ENCODE assay signal across 9 cellular contexts in the genomic region with DNA sequence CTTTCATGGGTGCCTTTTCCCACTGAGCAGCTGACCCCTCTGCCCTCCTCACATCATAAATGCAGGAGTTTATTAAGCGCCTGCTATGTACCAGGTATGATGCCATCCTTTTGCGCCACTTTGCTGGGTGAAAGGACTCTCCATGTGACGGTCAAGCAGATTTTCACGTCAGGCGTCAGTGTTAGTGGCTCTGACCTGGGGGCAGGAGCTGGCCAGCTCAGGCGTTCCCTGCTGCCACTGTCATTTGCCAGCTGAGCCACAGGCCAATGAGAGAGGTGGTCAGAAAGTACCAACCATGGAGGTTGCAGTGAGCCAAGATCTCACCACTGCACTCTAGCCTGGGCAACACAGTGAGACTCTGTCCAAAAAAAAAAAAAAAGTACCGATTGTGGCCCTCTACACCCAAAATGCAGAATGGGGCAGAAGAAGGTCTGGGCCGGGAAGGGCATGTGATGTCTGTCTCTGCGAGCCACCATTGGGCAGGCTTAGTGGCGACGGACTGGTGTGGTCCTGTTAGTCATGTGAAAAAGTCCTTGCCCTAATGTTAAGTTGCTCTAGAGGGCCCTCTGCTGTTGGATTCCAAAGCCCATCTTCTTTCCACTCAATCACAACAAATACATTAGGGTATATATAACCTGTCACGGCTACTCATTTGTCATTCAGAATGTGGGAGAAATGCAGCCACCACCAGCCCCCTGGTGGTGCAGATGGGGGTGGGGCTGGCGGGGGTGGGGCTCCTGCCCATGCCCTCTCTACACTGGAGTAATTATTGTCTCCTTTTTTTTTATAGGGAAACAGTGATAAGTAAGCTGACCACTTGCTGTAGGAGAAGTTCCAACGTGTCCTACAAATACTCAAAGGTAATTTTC. TPM values are rescaled to one million over a fixed set of nuclear protein-coding genes. Genes with fewer than 3 reads are reported as not detected.
DNase-seq lines count a peak whose midpoint lies in the region; ATAC-seq and TF ChIP-seq lines count a peak whose summit lies in the region.
"Had no signal": no experiment of that assay in that cellular context is flagged by ENCODE, and none has a peak within 500 bp of the region (broad histone marks: within the 10 kb centered on the region; RNA-seq: fewer than 3 reads in every experiment).

No MANE protein-coding gene starts in this region.

- ATAC-seq in GM21360 (IDR thresholded peaks at IDR 0.05; ENCODE audit: unreplicated experiment) (no peak), omental fat pad (ENCODE audit: low FRiP score) (no peak), HG03139 (IDR thresholded peaks at IDR 0.05; ENCODE audit: unreplicated experiment) (no peak)

- no peak overlapping the region for H3K27ac Mint-ChIP-seq in neural crest cell (ENCODE audit: unreplicated experiment)

- H3K4me1 Mint-ChIP-seq in neural crest cell: no peaks in the 10 kb centered on the region

- no peaks in the 10 kb centered on the region for H3K9me3 Mint-ChIP-seq in neural crest cell

- TF ChIP-seq CTCF in AG04449 (IDR thresholded peaks at IDR 0.05; ENCODE audit: insufficient read depth, low read length, missing control alignments) (peak; percentile 36), GM10266 (IDR thresholded peaks at IDR 0.05; ENCODE audit: control insufficient read depth, insufficient read depth, low read depth, missing control alignments) (peak; percentile 28), cardiac fibroblast (IDR thresholded peaks at IDR 0.05; ENCODE audit: low read depth, low read length) (peak; percentile 56), neural crest cell (conservative IDR thresholded peaks at IDR 0.05) (peak; percentile 49), omental fat pad (IDR thresholded peaks at IDR 0.05) (no peak)

- POLR2A ChIA-PET in AG04449 (lab: Yijun Ruan, JAX): no interaction called here

- H3K27me3 Mint-ChIP-seq in neural crest cell (ENCODE audit: low read depth): no peaks in the 10 kb centered on the region

- H3K36me3 Mint-ChIP-seq in neural crest cell (ENCODE audit: low read depth): peaks cover 34% of the 10 kb centered on the region

- no peak overlapping the region for H3K4me3 ChIP-seq in AG04449 (ENCODE audit: low read depth, low read length)
- no peak overlapping the region for H3K4me3 ChIP-seq in cardiac fibroblast (replicated peaks in 1 of 2; ENCODE audit: low read depth in 2 of 2, low read length in 2 of 2)
- H3K4me3 ChIP-seq: tibial nerve had no signal

- no peak overlapping the region for H3K4me3 Mint-ChIP-seq in neural crest cell

- CTCF ChIA-PET in AG04449 (lab: Yijun Ruan, JAX): interaction anchor here (1.2 to 4.2 kb wide), 2 partner anchors 15 to 240 kb away, joined by 3 to 17 read pairs; no protein-coding TSS in a partner anchor

- DNase-seq in AG04449 (ENCODE audit: low read depth, low spot score) (no peak), GM10266 (ENCODE audit: extremely low spot score) (no peak), NCI-H460 (ENCODE audit: extremely low read depth, low read depth) (peak; percentile 15), cardiac fibroblast (ENCODE audit: low read depth in 2 of 2) (peak; percentile 28 to 62), neural crest cell (ENCODE audit: low read depth, low spot score) (peak; percentile 8), omental fat pad (ENCODE audit: low spot score) (no peak)

RNA-seq across cellular contexts. Expression of a gene that starts 18.4 kb away (rescaled TPM):
- 0.20 TPM in 1 of 2 replicates, not detected in the other for total RNA-seq in NCI-H460 (2014; rRNA removed; shearing (Covaris generic))
- polyA plus RNA-seq in NCI-H460 (2014; cell fraction: nucleus; rRNA removed): 0.57 TPM in 1 of 2 replicates, not detected in the other
- 1.7 and 2.1 TPM in 2 replicates for total RNA-seq in neural crest cell
- 1 to 10 TPM in 2 of 4 donors, under 1 TPM in 2; 0.65 to 2.5 (median 1.0) TPM for total RNA-seq in omental fat pad

Comparison
In these comparisons a context has a peak if more than half of its experiments do, and no peak if none do; other contexts are left out.
1. DNase-seq: peak in NCI-H460 (single experiment), cardiac fibroblast (2 of 2) and neural crest cell (single experiment); none in AG04449 (single experiment), GM10266 (single experiment) and omental fat pad (single experiment).
2. CTCF ChIP-seq: peak in AG04449 (single experiment), GM10266 (single experiment), cardiac fibroblast (single experiment) and neural crest cell (single experiment); none in omental fat pad (0 of 3).